Comparison of ENCODE assay signal across 8 cellular contexts in the genomic region with DNA sequence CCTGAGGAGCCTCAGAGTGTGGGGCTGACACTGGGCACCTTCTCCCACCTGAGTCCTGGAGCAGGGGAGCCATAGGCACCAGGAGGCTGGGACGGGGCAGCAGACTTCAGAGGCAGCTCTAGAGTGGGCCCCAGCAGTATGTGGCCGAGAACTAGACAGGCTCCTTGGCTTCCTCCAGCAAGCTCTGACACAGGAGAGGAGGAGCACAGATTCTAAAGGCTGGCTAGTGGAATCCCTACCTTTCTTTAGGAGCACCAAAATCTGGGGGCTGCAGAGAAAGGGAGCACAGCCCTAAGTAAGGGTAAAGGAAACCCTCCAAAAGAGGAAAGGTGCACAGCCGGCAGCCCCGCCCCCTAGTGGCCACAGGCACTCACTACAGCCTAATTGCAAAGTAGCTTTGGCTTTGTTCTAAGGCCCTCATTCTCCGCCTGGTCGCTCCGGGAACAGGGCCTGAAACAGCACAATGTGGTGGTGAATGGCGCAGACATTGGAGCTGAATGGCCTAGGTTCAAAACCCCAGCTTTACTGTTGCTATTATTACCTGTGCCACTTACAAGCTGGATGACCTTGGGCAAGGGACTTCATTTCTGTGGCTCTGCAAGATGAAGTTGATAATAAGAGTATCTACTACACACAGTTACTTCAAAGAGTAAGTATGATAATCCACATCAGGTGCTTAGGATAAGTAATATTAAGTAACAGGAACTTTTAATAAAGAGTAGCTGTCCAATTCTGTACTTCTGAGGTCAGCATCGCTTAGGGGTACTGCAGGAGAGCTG.
A peak's percentile ranks its signal among the peaks of the same experiment; 100 is the strongest.
DNase-seq lines count a peak whose midpoint lies in the region; ATAC-seq lines count a peak whose summit lies in the region.

No MANE protein-coding gene starts in this region.

- DNase-seq in NCI-H1436 (lab: John Stamatoyannopoulos, UW) = peak; percentile 47
- DNase-seq in NCI-H1436 treated with DMSO at 0.1 percent for 48 hours (lab: John Stamatoyannopoulos, UW) = no peak
- peak; percentile 52 for DNase-seq in NCI-H2196 treated with DMSO at 0.1 percent for 48 hours (lab: John Stamatoyannopoulos, UW; ENCODE audit: unreplicated experiment)
- DNase-seq in activated CD4-positive, CD25-positive, alpha-beta regulatory T cell treated with anti-CD3 and anti-CD28 coated beads, Interleukin-2, amount 50 U/mL, for 72 hours = peak; percentile 71
- DNase-seq in central memory CD8-positive, alpha-beta T cell (ENCODE audit: low spot score in 2 of 2) = peak; percentile 43 to 54
- peak; percentile 49 for DNase-seq in kidney tubule cell (ENCODE audit: low spot score)
- peak; percentile 67 for DNase-seq in stimulated activated CD4-positive, alpha-beta T cell treated with anti-CD3 and anti-CD28 coated beads, Interleukin-4, amount 100 ng/mL, for 1 hour

- H3K27ac Mint-ChIP-seq in central memory CD8-positive, alpha-beta T cell (ENCODE audit: low read depth) = no peak overlapping the region

- no peaks in the 10 kb centered on the region for H3K9me3 Mint-ChIP-seq in central memory CD8-positive, alpha-beta T cell

- no peak overlapping the region for H3K4me3 Mint-ChIP-seq in central memory CD8-positive, alpha-beta T cell

- peak; percentile 64 for ATAC-seq in central memory CD8-positive, alpha-beta T cell (replicated peaks; ENCODE audit: extremely low read depth, poor library complexity, severe bottlenecking)
- ATAC-seq in GM18519 (IDR thresholded peaks at IDR 0.05; ENCODE audit: low FRiP score, unreplicated experiment) = no peak

- peaks cover 4% of the 10 kb centered on the region for H3K4me1 Mint-ChIP-seq in central memory CD8-positive, alpha-beta T cell

- peaks cover 12% of the 10 kb centered on the region for H3K36me3 Mint-ChIP-seq in central memory CD8-positive, alpha-beta T cell (ENCODE audit: insufficient read depth)

- H3K27me3 Mint-ChIP-seq in central memory CD8-positive, alpha-beta T cell = no peaks in the 10 kb centered on the region
